ENCODE assay signal across 1 cellular context in genomic region chr20:3795511-3796468, GRCh38.
TF ChIP-seq lines count a peak whose summit lies in the region.

Gene CDC25B (plus strand): TSS chr20:3796310. CDS start chr20:3796532, 222 bp downstream.

TF ChIP-seq in HepG2, 621 proteins besides CTCF, POLR2A, EP300 and RAD21 (continued from another document and continues in another):
- TF ChIP-seq, protein P1, sequence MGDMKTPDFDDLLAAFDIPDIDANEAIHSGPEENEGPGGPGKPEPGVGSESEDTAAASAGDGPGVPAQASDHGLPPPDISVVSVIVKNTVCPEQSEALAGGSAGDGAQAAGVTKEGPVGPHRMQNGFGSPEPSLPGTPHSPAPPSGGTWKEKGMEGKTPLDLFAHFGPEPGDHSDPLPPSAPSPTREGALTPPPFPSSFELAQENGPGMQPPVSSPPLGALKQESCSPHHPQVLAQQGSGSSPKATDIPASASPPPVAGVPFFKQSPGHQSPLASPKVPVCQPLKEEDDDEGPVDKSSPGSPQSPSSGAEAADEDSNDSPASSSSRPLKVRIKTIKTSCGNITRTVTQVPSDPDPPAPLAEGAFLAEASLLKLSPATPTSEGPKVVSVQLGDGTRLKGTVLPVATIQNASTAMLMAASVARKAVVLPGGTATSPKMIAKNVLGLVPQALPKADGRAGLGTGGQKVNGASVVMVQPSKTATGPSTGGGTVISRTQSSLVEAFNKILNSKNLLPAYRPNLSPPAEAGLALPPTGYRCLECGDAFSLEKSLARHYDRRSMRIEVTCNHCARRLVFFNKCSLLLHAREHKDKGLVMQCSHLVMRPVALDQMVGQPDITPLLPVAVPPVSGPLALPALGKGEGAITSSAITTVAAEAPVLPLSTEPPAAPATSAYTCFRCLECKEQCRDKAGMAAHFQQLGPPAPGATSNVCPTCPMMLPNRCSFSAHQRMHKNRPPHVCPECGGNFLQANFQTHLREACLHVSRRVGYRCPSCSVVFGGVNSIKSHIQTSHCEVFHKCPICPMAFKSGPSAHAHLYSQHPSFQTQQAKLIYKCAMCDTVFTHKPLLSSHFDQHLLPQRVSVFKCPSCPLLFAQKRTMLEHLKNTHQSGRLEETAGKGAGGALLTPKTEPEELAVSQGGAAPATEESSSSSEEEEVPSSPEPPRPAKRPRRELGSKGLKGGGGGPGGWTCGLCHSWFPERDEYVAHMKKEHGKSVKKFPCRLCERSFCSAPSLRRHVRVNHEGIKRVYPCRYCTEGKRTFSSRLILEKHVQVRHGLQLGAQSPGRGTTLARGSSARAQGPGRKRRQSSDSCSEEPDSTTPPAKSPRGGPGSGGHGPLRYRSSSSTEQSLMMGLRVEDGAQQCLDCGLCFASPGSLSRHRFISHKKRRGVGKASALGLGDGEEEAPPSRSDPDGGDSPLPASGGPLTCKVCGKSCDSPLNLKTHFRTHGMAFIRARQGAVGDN (CRISPR knock-in tag; IDR thresholded peaks at IDR 0.05), result peak; percentile 86
- TF ChIP-seq ZNF770 (CRISPR knock-in tag; IDR thresholded peaks at IDR 0.05) (peak; percentile 80), ZNF512B (CRISPR knock-in tag; IDR thresholded peaks at IDR 0.05; ENCODE audit: borderline replicate concordance) (no peak), HIC2 (CRISPR knock-in tag; IDR thresholded peaks at IDR 0.05; ENCODE audit: low read depth) (no peak), ATF6 (CRISPR knock-in tag; conservative IDR thresholded peaks at IDR 0.05) (no peak), FOXA1 (IDR thresholded peaks at IDR 0.05) (no peak), FOXA1 (CRISPR knock-in tag; IDR thresholded peaks at IDR 0.05) (peak; percentile 77), DNMT3B (CRISPR knock-in tag; conservative IDR thresholded peaks at IDR 0.05) (no peak), HBP1 (CRISPR knock-in tag; IDR thresholded peaks at IDR 0.05; ENCODE audit: low read depth) (no peak; the same call in 1 of the 2 replicates), CBX1 (IDR thresholded peaks at IDR 0.05; ENCODE audit: low read depth) (peak; percentile 66), ASH2L (IDR thresholded peaks at IDR 0.05; ENCODE audit: insufficient read length, low read depth, low read length) (peak; percentile 84), FOSL1 (CRISPR knock-in tag; IDR thresholded peaks at IDR 0.05; ENCODE audit: borderline replicate concordance) (no peak), ZNF644 (CRISPR knock-in tag; IDR thresholded peaks at IDR 0.05; ENCODE audit: low read depth) (no peak), NFE2 (CRISPR knock-in tag; IDR thresholded peaks at IDR 0.05) (no peak), PCBP2 (optimal IDR thresholded peaks at IDR 0.05; ENCODE audit: low read depth, low read length, poor library complexity, severe bottlenecking) (peak; percentile 33), POLR2AphosphoS2 (IDR thresholded peaks at IDR 0.05; ENCODE audit: low read depth, low read length) (no peak), CHD2 (IDR thresholded peaks at IDR 0.05; ENCODE audit: low read depth, low read length) (peak; percentile 72), RNF219 (CRISPR knock-in tag; IDR thresholded peaks at IDR 0.05) (no peak), ZNF263 (CRISPR knock-in tag; IDR thresholded peaks at IDR 0.05) (peak; percentile 90), CREB1 (IDR thresholded peaks at IDR 0.05) (peak; percentile 60; the same call in 1 of the 2 replicates), CREB1 (CRISPR knock-in tag; IDR thresholded peaks at IDR 0.05) (no peak), ZNF160 (CRISPR knock-in tag; IDR thresholded peaks at IDR 0.05) (no peak; the same call in 1 of the 2 replicates)
- TF ChIP-seq, protein P2, sequence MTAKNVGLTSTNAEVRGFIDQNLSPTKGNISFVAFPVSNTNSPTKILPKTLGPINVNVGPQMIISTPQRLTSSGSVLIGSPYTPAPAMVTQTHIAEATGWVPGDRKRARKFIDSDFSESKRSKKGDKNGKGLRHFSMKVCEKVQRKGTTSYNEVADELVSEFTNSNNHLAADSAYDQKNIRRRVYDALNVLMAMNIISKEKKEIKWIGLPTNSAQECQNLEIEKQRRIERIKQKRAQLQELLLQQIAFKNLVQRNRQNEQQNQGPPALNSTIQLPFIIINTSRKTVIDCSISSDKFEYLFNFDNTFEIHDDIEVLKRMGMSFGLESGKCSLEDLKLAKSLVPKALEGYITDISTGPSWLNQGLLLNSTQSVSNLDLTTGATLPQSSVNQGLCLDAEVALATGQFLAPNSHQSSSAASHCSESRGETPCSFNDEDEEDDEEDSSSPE (CRISPR knock-in tag; IDR thresholded peaks at IDR 0.05), result peak; percentile 96
- TF ChIP-seq, protein P3, sequence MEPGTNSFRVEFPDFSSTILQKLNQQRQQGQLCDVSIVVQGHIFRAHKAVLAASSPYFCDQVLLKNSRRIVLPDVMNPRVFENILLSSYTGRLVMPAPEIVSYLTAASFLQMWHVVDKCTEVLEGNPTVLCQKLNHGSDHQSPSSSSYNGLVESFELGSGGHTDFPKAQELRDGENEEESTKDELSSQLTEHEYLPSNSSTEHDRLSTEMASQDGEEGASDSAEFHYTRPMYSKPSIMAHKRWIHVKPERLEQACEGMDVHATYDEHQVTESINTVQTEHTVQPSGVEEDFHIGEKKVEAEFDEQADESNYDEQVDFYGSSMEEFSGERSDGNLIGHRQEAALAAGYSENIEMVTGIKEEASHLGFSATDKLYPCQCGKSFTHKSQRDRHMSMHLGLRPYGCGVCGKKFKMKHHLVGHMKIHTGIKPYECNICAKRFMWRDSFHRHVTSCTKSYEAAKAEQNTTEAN (CRISPR knock-in tag; conservative IDR thresholded peaks at IDR 0.05), result 0 out of 2 replicates have a peak, but pooled peaks have one; percentile 22
- TF ChIP-seq, protein P4, sequence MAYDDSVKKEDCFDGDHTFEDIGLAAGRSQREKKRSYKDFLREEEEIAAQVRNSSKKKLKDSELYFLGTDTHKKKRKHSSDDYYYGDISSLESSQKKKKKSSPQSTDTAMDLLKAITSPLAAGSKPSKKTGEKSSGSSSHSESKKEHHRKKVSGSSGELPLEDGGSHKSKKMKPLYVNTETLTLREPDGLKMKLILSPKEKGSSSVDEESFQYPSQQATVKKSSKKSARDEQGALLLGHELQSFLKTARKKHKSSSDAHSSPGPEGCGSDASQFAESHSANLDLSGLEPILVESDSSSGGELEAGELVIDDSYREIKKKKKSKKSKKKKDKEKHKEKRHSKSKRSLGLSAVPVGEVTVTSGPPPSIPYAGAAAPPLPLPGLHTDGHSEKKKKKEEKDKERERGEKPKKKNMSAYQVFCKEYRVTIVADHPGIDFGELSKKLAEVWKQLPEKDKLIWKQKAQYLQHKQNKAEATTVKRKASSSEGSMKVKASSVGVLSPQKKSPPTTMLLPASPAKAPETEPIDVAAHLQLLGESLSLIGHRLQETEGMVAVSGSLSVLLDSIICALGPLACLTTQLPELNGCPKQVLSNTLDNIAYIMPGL (CRISPR knock-in tag; IDR thresholded peaks at IDR 0.05; ENCODE audit: borderline replicate concordance in 1 of 2, low read depth in 1 of 2), result peak; percentile 59 to 71; a peak in 3 of 4 replicates
